Comparison of ENCODE assay signal across 26 cellular contexts in genomic region chr15:39239562-39239961, GRCh38.
A peak's percentile ranks its signal among the peaks of the same experiment; 100 is the strongest.
DNase-seq lines count a peak whose midpoint lies in the region; ATAC-seq and TF ChIP-seq lines count a peak whose summit lies in the region.
"Had no signal": no experiment of that assay in that cellular context is flagged by ENCODE, and none has a peak within 500 bp of the region (broad histone marks: within the 10 kb centered on the region; RNA-seq: fewer than 3 reads in every experiment).

No MANE protein-coding gene starts in this region.

- H3K4me2 ChIP-seq in GM23248 (ENCODE audit: unreplicated experiment) (peak overlapping the region; percentile 6), skeletal muscle satellite cell (ENCODE audit: low read length) (no peak overlapping the region)
- H3K4me2 ChIP-seq: BLaER1 had no signal

- H3K9ac ChIP-seq in GM23248 (no peak overlapping the region), skeletal muscle satellite cell (ENCODE audit: low read depth, low read length) (peak overlapping the region; percentile 51)
- H3K9ac ChIP-seq: BLaER1 had no signal

- no peaks in the 10 kb centered on the region for H3K9me2 ChIP-seq in GM23248 (ENCODE audit: insufficient read depth)

- H3K36me3 ChIP-seq in GM23248 (ENCODE audit: low read depth), result no peaks in the 10 kb centered on the region
- no peaks in the 10 kb centered on the region for H3K36me3 ChIP-seq in skeletal muscle satellite cell (ENCODE audit: insufficient read depth, low read length)
- H3K36me3 ChIP-seq: BLaER1, uterus had no signal

- no peak overlapping the region for H2AFZ ChIP-seq in GM23248

- in situ Hi-C loops in GM23248 (cut with MboI), result no loop called here

- no peak for TF ChIP-seq CTCF in RWPE1 (conservative IDR thresholded peaks at IDR 0.05; ENCODE audit: low read depth)
- no peak for TF ChIP-seq CTCF in epithelial cell of esophagus (IDR thresholded peaks at IDR 0.05; ENCODE audit: insufficient read depth, low read depth, low read length, missing control alignments)

- H3F3A ChIP-seq in GM23248 (ENCODE audit: insufficient read depth), result peaks cover 63% of the 10 kb centered on the region

- ATAC-seq in GM21526 (IDR thresholded peaks at IDR 0.05; ENCODE audit: low FRiP score, unreplicated experiment), result no peak
- ATAC-seq: activated CD8-positive, alpha-beta T cell treated with anti-CD3 and anti-CD28 coated beads for 36 hours; body of pancreas; esophagus mucosa; natural killer cell treated with Interleukin-12 subunit alpha and Interleukin-12 subunit beta and Interleukin-15 and Interleukin-18, amount 100 ng/mL, for 72 hours; Right ventricle myocardium inferior had no signal

- peaks cover 46% of the 10 kb centered on the region for H3K4me1 ChIP-seq in GM23248 (ENCODE audit: insufficient read depth)
- peaks cover 52% of the 10 kb centered on the region for H3K4me1 ChIP-seq in skeletal muscle satellite cell (ENCODE audit: control insufficient read depth, insufficient read depth, low read length)
- H3K4me1 ChIP-seq: BLaER1, uterus had no signal

- CTCF ChIA-PET in RWPE1 (lab: Yijun Ruan, JAX), result no interaction called here

- H3K27me3 ChIP-seq in GM23248 (replicated peaks; ENCODE audit: insufficient read depth), result no peaks in the 10 kb centered on the region
- H3K27me3 ChIP-seq in skeletal muscle satellite cell (ENCODE audit: control insufficient read depth, insufficient read depth, low read length), result no peaks in the 10 kb centered on the region
- H3K27me3 ChIP-seq: BLaER1, body of pancreas, dorsolateral prefrontal cortex, uterus had no signal

- peak; percentile 48 for DNase-seq in GM23248
- DNase-seq in RWPE1 (ENCODE audit: low spot score), result peak; percentile 53
- DNase-seq in epithelial cell of esophagus (ENCODE audit: low read depth), result peak; percentile 55
- no peak for DNase-seq in COR-L47 (lab: John Stamatoyannopoulos, UW)
- no peak for DNase-seq in NCI-H2171 (lab: John Stamatoyannopoulos, UW)
- DNase-seq: activated CD8-positive, alpha-beta T cell treated with anti-CD3 and anti-CD28 coated beads for 36 hours; activated naive CD4-positive, alpha-beta T cell treated with anti-CD3 and anti-CD28 coated beads, Interleukin-2, amount 10 ng/mL, durations not matched to agents 7 days and 5 days; activated T-cell treated with anti-CD3 and anti-CD28 coated beads, Interleukin-2, amount 50 U/mL, for 24 hours; body of pancreas; dorsolateral prefrontal cortex; GF-D8; head of caudate nucleus; immature natural killer cell; NCI-H146; NCI-H2227 treated with DMSO at 0.1 percent for 48 hours; NK-92 treated with Interleukin-12 subunit alpha and Interleukin-12 subunit beta, amount 100 ng/mL, for 24 hours; posterior cingulate gyrus; stimulated activated CD4-positive, alpha-beta T cell treated with anti-CD3 and anti-CD28 coated beads, Interleukin-2, amount 100 ng/mL, for 48 hours; substantia nigra; uterus had no signal

- WGBS in GM23248 (ENCODE audit: low coverage in 1 of 2, low lambda C conversion rate in 2 of 2, missing lambda C conversion rate in 2 of 2), 2 experiments, result 3 to 8% methylated on average over 1 of the region's 1 CpG

- H3K9me3 ChIP-seq in GM23248 (ENCODE audit: low read depth) (no peaks in the 10 kb centered on the region), skeletal muscle satellite cell (replicated peaks; ENCODE audit: low read length) (no peaks in the 10 kb centered on the region)
- H3K9me3 ChIP-seq: BLaER1, body of pancreas, uterus had no signal

- H4K20me1 ChIP-seq in GM23248 (ENCODE audit: insufficient read depth), result no peaks in the 10 kb centered on the region
- H4K20me1 ChIP-seq: BLaER1 had no signal

- POLR2A ChIA-PET in RWPE1 (lab: Yijun Ruan, JAX; ENCODE audit: low non-redundant PET), result no interaction called here

- no peaks in the 10 kb centered on the region for H3K79me2 ChIP-seq in GM23248 (ENCODE audit: insufficient read depth)

- H3K4me3 ChIP-seq in GM23248 (no peak overlapping the region), epithelial cell of esophagus (ENCODE audit: low read length) (no peak overlapping the region), skeletal muscle satellite cell (ENCODE audit: low read length) (no peak overlapping the region)
- H3K4me3 ChIP-seq: BLaER1, body of pancreas, dorsolateral prefrontal cortex, uterus had no signal

- H3K27ac ChIP-seq in GM23248, result peak overlapping the region; percentile 33
- H3K27ac ChIP-seq in RWPE1, result no peak overlapping the region
- H3K27ac ChIP-seq: BLaER1, body of pancreas, dorsolateral prefrontal cortex, uterus had no signal

Comparison
In these comparisons a context has a peak if more than half of its experiments do, and no peak if none do; other contexts are left out.
1. DNase-seq: peak in GM23248 (single experiment), RWPE1 (single experiment) and epithelial cell of esophagus (single experiment); none in COR-L47 (single experiment) and NCI-H2171 (single experiment).